12 cellular contexts compared by ENCODE assay signal in the genomic region with DNA sequence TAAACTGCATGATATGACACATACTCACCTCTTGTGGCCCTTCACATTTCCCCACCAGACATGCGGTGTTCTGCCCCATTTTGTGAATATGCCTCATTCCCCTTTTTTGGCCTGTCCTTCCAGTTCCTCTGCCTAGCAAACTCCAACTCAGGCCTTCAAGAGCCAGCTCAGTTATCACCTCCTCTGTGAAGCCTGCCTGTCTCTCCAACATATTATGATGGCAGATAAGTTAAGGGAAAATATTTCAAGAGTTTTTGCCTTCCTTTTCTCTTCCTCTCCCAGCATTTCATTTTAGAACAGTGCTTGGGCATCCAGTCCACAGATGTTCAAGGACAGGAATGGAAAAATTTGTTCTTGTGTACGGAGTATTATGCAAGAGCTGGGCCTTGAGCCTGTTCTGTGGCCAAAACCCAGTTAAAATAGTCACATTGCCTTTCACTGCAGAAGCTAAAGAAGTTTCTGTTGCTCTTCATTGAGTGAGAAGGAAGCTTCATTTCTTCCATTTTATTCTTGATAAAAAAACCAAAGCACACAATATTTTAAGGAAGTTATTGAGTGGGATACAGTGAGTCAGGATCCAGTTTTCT.
DNase-seq lines count a peak whose midpoint lies in the region; ATAC-seq and TF ChIP-seq lines count a peak whose summit lies in the region.
"Had no signal": no experiment of that assay in that cellular context is flagged by ENCODE, and none has a peak within 500 bp of the region (broad histone marks: within the 10 kb centered on the region; RNA-seq: fewer than 3 reads in every experiment).

No MANE protein-coding gene starts in this region.

- H3K4me1 Mint-ChIP-seq in progenitor cell of endocrine pancreas (ENCODE audit: low read depth), result peaks cover 24% of the 10 kb centered on the region
- peaks cover 21% of the 10 kb centered on the region for H3K4me1 Mint-ChIP-seq in T-helper 2 cell treated with Interferon-gamma antibody and Interleukin-4, amounts not matched to agents 5 μg/mL and 100 μg/mL, for 36 hours (ENCODE audit: low read depth)
- H3K4me1 Mint-ChIP-seq: naive B cell had no signal

- ATAC-seq in left ventricle myocardium superior (peak; percentile 84), GM18870 (IDR thresholded peaks at IDR 0.05; ENCODE audit: unreplicated experiment) (no peak), GM21737 (IDR thresholded peaks at IDR 0.05; ENCODE audit: unreplicated experiment) (no peak)

- peak; percentile 56 for DNase-seq in AG08395 (ENCODE audit: low spot score)
- DNase-seq in amniotic epithelial cell (ENCODE audit: low read depth), result peak; percentile 87
- no peak for DNase-seq in left ventricle myocardium superior
- DNase-seq in progenitor cell of endocrine pancreas (ENCODE audit: low spot score, unreplicated experiment), result no peak
- no peak for DNase-seq in activated gamma-delta T cell (lab: John Stamatoyannopoulos, UW)
- no peak for DNase-seq in T-helper 2 cell treated with Interferon-gamma antibody and Interleukin-4, amounts not matched to agents 5 μg/mL and 100 μg/mL, for 36 hours (ENCODE audit: low spot score)
- DNase-seq: activated naive CD4-positive, alpha-beta T cell treated with Interleukin-2 at 50 U/mL for 16 hours; AML-193; naive B cell; NCI-H82 had no signal

- no peak overlapping the region for H3K4me3 Mint-ChIP-seq in progenitor cell of endocrine pancreas (ENCODE audit: low read depth)
- no peak overlapping the region for H3K4me3 Mint-ChIP-seq in T-helper 2 cell treated with Interferon-gamma antibody and Interleukin-4, amounts not matched to agents 5 μg/mL and 100 μg/mL, for 36 hours
- H3K4me3 Mint-ChIP-seq: naive B cell had no signal

- intact Hi-C loops in left ventricle myocardium superior (cut with micrococcal nuclease), result no loop called here

- peak overlapping the region; percentile 53 for H3K27ac Mint-ChIP-seq in progenitor cell of endocrine pancreas
- H3K27ac Mint-ChIP-seq in T-helper 2 cell treated with Interferon-gamma antibody and Interleukin-4, amounts not matched to agents 5 μg/mL and 100 μg/mL, for 36 hours, result no peak overlapping the region
- H3K27ac Mint-ChIP-seq: naive B cell had no signal

- peaks cover 32% of the 10 kb centered on the region for H3K36me3 Mint-ChIP-seq in progenitor cell of endocrine pancreas (ENCODE audit: insufficient read depth)
- peaks cover 5% of the 10 kb centered on the region for H3K36me3 Mint-ChIP-seq in T-helper 2 cell treated with Interferon-gamma antibody and Interleukin-4, amounts not matched to agents 5 μg/mL and 100 μg/mL, for 36 hours (ENCODE audit: low read depth)

- H3K27me3 Mint-ChIP-seq in progenitor cell of endocrine pancreas, result no peaks in the 10 kb centered on the region
- H3K27me3 Mint-ChIP-seq in T-helper 2 cell treated with Interferon-gamma antibody and Interleukin-4, amounts not matched to agents 5 μg/mL and 100 μg/mL, for 36 hours (ENCODE audit: low read depth), result no peaks in the 10 kb centered on the region
- H3K27me3 Mint-ChIP-seq: naive B cell had no signal

- H3K9me3 Mint-ChIP-seq in progenitor cell of endocrine pancreas (ENCODE audit: low read depth), result no peaks in the 10 kb centered on the region
- H3K9me3 Mint-ChIP-seq in T-helper 2 cell treated with Interferon-gamma antibody and Interleukin-4, amounts not matched to agents 5 μg/mL and 100 μg/mL, for 36 hours, result no peaks in the 10 kb centered on the region
- H3K9me3 Mint-ChIP-seq: naive B cell had no signal

- no peak for TF ChIP-seq CTCF in progenitor cell of endocrine pancreas (IDR thresholded peaks at IDR 0.05; ENCODE audit: unreplicated experiment)

Comparison
In these comparisons a context has a peak if more than half of its experiments do, and no peak if none do; other contexts are left out.
1. DNase-seq: peak in AG08395 (single experiment) and amniotic epithelial cell (single experiment); none in left ventricle myocardium superior (single experiment), progenitor cell of endocrine pancreas (single experiment), activated gamma-delta T cell (single experiment) and T-helper 2 cell treated with Interferon-gamma antibody and Interleukin-4, amounts not matched to agents 5 μg/mL and 100 μg/mL, for 36 hours (single experiment).